Comparison of ENCODE assay signal across 8 cellular contexts in genomic region chr6:41922154-41922553, GRCh38. TPM values are rescaled to one million over a fixed set of nuclear protein-coding genes. Genes with fewer than 3 reads are reported as not detected.
DNase-seq lines count a peak whose midpoint lies in the region; ATAC-seq and TF ChIP-seq lines count a peak whose summit lies in the region.

No MANE protein-coding gene starts in this region.

- POLR2A ChIA-PET in OCI-LY7 (lab: Charles Lee) = interaction anchor here (0.9 to 2.9 kb wide), 7 partner anchors 11 to 118 kb away, joined by 3 to 15 read pairs (median 7); partner anchors contain the start of genes CCND3 and USP49

- peaks cover 26% of the 10 kb centered on the region for H3K4me1 Mint-ChIP-seq in endothelial cell (ENCODE audit: unreplicated experiment)
- peaks cover 51% of the 10 kb centered on the region for H3K4me1 Mint-ChIP-seq in osteocyte (ENCODE audit: unreplicated experiment)

- H3K27ac Mint-ChIP-seq in endothelial cell (ENCODE audit: unreplicated experiment) (peak overlapping the region; percentile 99), osteocyte (ENCODE audit: unreplicated experiment) (peak overlapping the region; percentile 100)

- no peak for DNase-seq in DND-41
- no peak for DNase-seq in OCI-LY7 (ENCODE audit: low spot score)
- DNase-seq in endothelial cell (ENCODE audit: low spot score) = no peak
- DNase-seq in osteocyte (ENCODE audit: extremely low spot score, unreplicated experiment) = no peak
- DNase-seq in DMS53 (lab: John Stamatoyannopoulos, UW) = no peak
- DNase-seq in NCI-H2081 treated with DMSO at 0.1 percent for 48 hours (lab: John Stamatoyannopoulos, UW) = no peak
- DNase-seq in activated gamma-delta T cell (lab: John Stamatoyannopoulos, UW) = no peak

- CTCF ChIA-PET in OCI-LY7 (lab: Charles Lee; ENCODE audit: unreplicated experiment) = interaction anchor here (1.4 to 1.9 kb wide), 2 partner anchors 27 to 120 kb away, joined by 10 to 11 read pairs; partner anchors contain the start of gene USP49

- H3K27ac ChIP-seq in DND-41 (ENCODE audit: low read length) (peak overlapping the region; percentile 96), OCI-LY7 (ENCODE audit: low read depth, low read length, poor library complexity, severe bottlenecking) (peak overlapping the region; percentile 74)

- H3K36me3 ChIP-seq in DND-41 (ENCODE audit: insufficient read depth, low read length) (peaks cover 38% of the 10 kb centered on the region), OCI-LY7 (ENCODE audit: insufficient read depth, low read length) (peaks cover 53% of the 10 kb centered on the region)

- peaks cover 51% of the 10 kb centered on the region for H3K4me1 ChIP-seq in DND-41 (ENCODE audit: insufficient read depth, low read length)
- peaks cover 25% of the 10 kb centered on the region for H3K4me1 ChIP-seq in OCI-LY7 (ENCODE audit: insufficient read depth, low read length, poor library complexity, severe bottlenecking)

- BruUV-seq in OCI-LY7 (replicated peaks; lab: Mats Ljungman, UMichigan) = no TSS peak

- intact Hi-C loops in OCI-LY7 (cut with micrococcal nuclease; ENCODE audit: unreplicated experiment) = loop anchor here (5.0 kb wide), 1 partner anchor 75 kb away; no protein-coding TSS in a partner anchor

- no peaks in the 10 kb centered on the region for H3K9me2 ChIP-seq in OCI-LY7 (ENCODE audit: insufficient read depth, low read length)

- H3K9me3 ChIP-seq in DND-41 (ENCODE audit: insufficient read depth, low read length, severe bottlenecking) (no peaks in the 10 kb centered on the region), OCI-LY7 (ENCODE audit: low read length) (no peaks in the 10 kb centered on the region)

- peaks cover 84% of the 10 kb centered on the region for H3K79me2 ChIP-seq in DND-41 (ENCODE audit: insufficient read depth, low read length)
- peaks cover 87% of the 10 kb centered on the region for H3K79me2 ChIP-seq in OCI-LY7 (ENCODE audit: insufficient read depth, low read depth, low read length)

- H3K27me3 Mint-ChIP-seq in endothelial cell (ENCODE audit: unreplicated experiment) (peaks cover 8% of the 10 kb centered on the region), osteocyte (ENCODE audit: unreplicated experiment) (no peaks in the 10 kb centered on the region)

- H4K20me1 ChIP-seq in DND-41 (ENCODE audit: insufficient read depth, low read length) (peaks cover 32% of the 10 kb centered on the region), OCI-LY7 (ENCODE audit: insufficient read depth, low read length) (0 out of 2 replicates have a peak, but pooled peaks cover 10% of the 10 kb centered on the region)

- H3K36me3 Mint-ChIP-seq in endothelial cell (ENCODE audit: low read depth, unreplicated experiment) (peaks cover 12% of the 10 kb centered on the region), osteocyte (ENCODE audit: unreplicated experiment) (peaks cover 11% of the 10 kb centered on the region)

- TF ChIP-seq CTCF in DND-41 (IDR thresholded peaks at IDR 0.05; ENCODE audit: borderline replicate concordance, extremely low read depth, low read length, poor library complexity, severe bottlenecking) (no peak), OCI-LY7 (conservative IDR thresholded peaks at IDR 0.05; ENCODE audit: low read length) (no peak), endothelial cell (IDR thresholded peaks at IDR 0.05; ENCODE audit: unreplicated experiment) (no peak), osteocyte (IDR thresholded peaks at IDR 0.05) (no peak)

- ATAC-seq in DND-41 (ENCODE audit: insufficient read depth, low read depth) = no peak
- no peak for ATAC-seq in GM21529 (IDR thresholded peaks at IDR 0.05; ENCODE audit: unreplicated experiment)

- H2AFZ ChIP-seq in DND-41 (ENCODE audit: low read depth, low read length) = no peak overlapping the region
- no peak overlapping the region for H2AFZ ChIP-seq in OCI-LY7 (ENCODE audit: low read length)

- no peaks in the 10 kb centered on the region for H3K27me3 ChIP-seq in DND-41 (ENCODE audit: insufficient read depth, low read length, poor library complexity)

- H3K4me2 ChIP-seq in DND-41 (ENCODE audit: insufficient read depth, low read length) (peak overlapping the region; percentile 73), OCI-LY7 (ENCODE audit: low read length) (peak overlapping the region; percentile 95)

- peak overlapping the region; percentile 97 for H3K4me3 Mint-ChIP-seq in endothelial cell (ENCODE audit: unreplicated experiment)
- peak overlapping the region; percentile 100 for H3K4me3 Mint-ChIP-seq in osteocyte (ENCODE audit: unreplicated experiment)

- peak overlapping the region; percentile 83 for H3K9ac ChIP-seq in DND-41 (ENCODE audit: low read depth, low read length)

- H3K4me3 ChIP-seq in DND-41 (ENCODE audit: low read depth in 1 of 2, low read length in 2 of 2) (peak overlapping the region; percentile 73 to 76), OCI-LY7 (ENCODE audit: low read depth, low read length, poor library complexity, severe bottlenecking) (peak overlapping the region; percentile 92)

- H3K9me3 Mint-ChIP-seq in endothelial cell (ENCODE audit: unreplicated experiment) = no peaks in the 10 kb centered on the region
- H3K9me3 Mint-ChIP-seq in osteocyte (ENCODE audit: unreplicated experiment) = no peaks in the 10 kb centered on the region

RNA-seq across cellular contexts. Expression of gene BYSL, which starts 0.9 kb away (rescaled TPM):
- 36.1 and 41.9 TPM in 2 replicates for total RNA-seq in OCI-LY7 (2014; rRNA removed; shearing (Covaris generic))
- 43.7 and 54.5 TPM in 2 replicates for total RNA-seq in OCI-LY7 (2022)
- 21.9 TPM for total RNA-seq in endothelial cell (ENCODE audit: unreplicated experiment)
- 20.2 and 22.7 TPM in 2 replicates for total RNA-seq in osteocyte

RNA-seq across cellular contexts. Expression of gene MED20, which starts 1.2 kb away (rescaled TPM):
- 27.7 and 30.7 TPM in 2 replicates for total RNA-seq in OCI-LY7 (2014; rRNA removed; shearing (Covaris generic))
- total RNA-seq in OCI-LY7 (2022) (33.2 and 35.2 TPM in 2 replicates), endothelial cell (ENCODE audit: unreplicated experiment) (39.4 TPM), osteocyte (24.3 and 30.0 TPM in 2 replicates)

RNA-seq across cellular contexts. Expression of gene CCND3, which starts 19.5 kb away (rescaled TPM):
- total RNA-seq in OCI-LY7 (2014; rRNA removed; shearing (Covaris generic)) = 229 and 319 TPM in 2 replicates
- total RNA-seq in OCI-LY7 (2022) (244 and 303 TPM in 2 replicates), endothelial cell (ENCODE audit: unreplicated experiment) (39.3 TPM), osteocyte (82.7 and 91.2 TPM in 2 replicates)

RNA-seq across cellular contexts. Expression of gene USP49, which starts 27.0 kb away (rescaled TPM):
- total RNA-seq in OCI-LY7 (2014; rRNA removed; shearing (Covaris generic)) = 7.4 and 9.0 TPM in 2 replicates
- total RNA-seq in OCI-LY7 (2022) (17.8 and 21.4 TPM in 2 replicates), endothelial cell (ENCODE audit: unreplicated experiment) (7.1 TPM), osteocyte (5.2 and 5.4 TPM in 2 replicates)
